22 cellular contexts compared by ENCODE assay signal in the genomic region with DNA sequence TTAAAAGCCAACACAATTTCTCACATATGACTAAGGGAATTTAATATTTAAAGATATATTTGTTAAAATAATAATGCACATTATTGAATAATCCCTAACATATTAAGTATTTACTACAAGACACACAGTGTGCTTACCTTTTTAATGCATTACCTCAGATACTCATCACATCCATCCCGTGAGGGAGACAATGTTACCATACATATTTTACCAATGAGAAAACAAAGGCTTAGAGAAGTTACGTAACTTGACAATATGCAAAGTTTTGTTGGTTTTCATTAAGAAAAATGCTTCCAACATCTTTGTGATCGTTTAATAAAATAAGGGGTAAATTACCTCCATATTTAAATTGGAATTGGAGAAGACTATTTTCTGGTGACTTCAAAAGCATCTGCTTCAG. TPM values are rescaled to one million over a fixed set of nuclear protein-coding genes. Genes with fewer than 3 reads are reported as not detected.
DNase-seq lines count a peak whose midpoint lies in the region; ATAC-seq and TF ChIP-seq lines count a peak whose summit lies in the region.
"Had no signal": no experiment of that assay in that cellular context is flagged by ENCODE, and none has a peak within 500 bp of the region (broad histone marks: within the 10 kb centered on the region; RNA-seq: fewer than 3 reads in every experiment).

No MANE protein-coding gene starts in this region.

- H3K4me3 ChIP-seq in left ventricle myocardium inferior = peak overlapping the region; percentile 78
- H3K4me3 ChIP-seq in breast epithelium = peak overlapping the region in 2 of 3 donors; percentile 23 to 91
- peak overlapping the region in 1 of 2 donors; percentile 79 for H3K4me3 ChIP-seq in left lung
- H3K4me3 ChIP-seq in thoracic aorta = peak overlapping the region; percentile 24
- no peak overlapping the region for H3K4me3 ChIP-seq in esophagus muscularis mucosa
- H3K4me3 ChIP-seq: body of pancreas, SJCRH30, smooth muscle cell had no signal

- no peak for TF ChIP-seq EP300 in esophagus muscularis mucosa (IDR thresholded peaks at IDR 0.05)

- peak overlapping the region; percentile 99 for H3K27ac ChIP-seq in left ventricle myocardium inferior (replicated peaks)
- H3K27ac ChIP-seq in breast epithelium = peak overlapping the region; percentile 64 to 73
- H3K27ac ChIP-seq in left lung = peak overlapping the region; percentile 99 to 100
- H3K27ac ChIP-seq in thoracic aorta = no peak overlapping the region
- no peak overlapping the region for H3K27ac ChIP-seq in esophagus muscularis mucosa (replicated peaks in 1 of 4)
- H3K27ac ChIP-seq: body of pancreas, HL-60, SJCRH30 had no signal

- H3K27me3 ChIP-seq in left ventricle myocardium inferior (ENCODE audit: low read depth) (no peaks in the 10 kb centered on the region), breast epithelium (no peaks in the 10 kb centered on the region), left lung (no peaks in the 10 kb centered on the region), thoracic aorta (replicated peaks; ENCODE audit: insufficient read depth) (no peaks in the 10 kb centered on the region), esophagus muscularis mucosa (no peaks in the 10 kb centered on the region)
- H3K27me3 ChIP-seq: body of pancreas, SJCRH30, vagina had no signal

- H3K4me1 ChIP-seq in left ventricle myocardium inferior (peaks cover 92% of the 10 kb centered on the region), breast epithelium (peaks cover 0 to 34% of the 10 kb centered on the region in 2 donors), left lung (peaks cover 45 to 83% of the 10 kb centered on the region in 2 donors), thoracic aorta (ENCODE audit: control insufficient read depth in 1 of 2, low read depth in 2 of 2) (peaks cover 72 to 82% of the 10 kb centered on the region in 2 donors), esophagus muscularis mucosa (peaks cover 61 to 87% (median 84%) of the 10 kb centered on the region in 4 donors)

- H3K36me3 ChIP-seq in left ventricle myocardium inferior (no peaks in the 10 kb centered on the region), breast epithelium (no peaks in the 10 kb centered on the region), left lung (peaks cover 0 to 7% of the 10 kb centered on the region in 2 donors), thoracic aorta (no peaks in the 10 kb centered on the region), esophagus muscularis mucosa (no peaks in the 10 kb centered on the region)
- H3K36me3 ChIP-seq: vagina had no signal

- no peaks in the 10 kb centered on the region for H3K9me3 ChIP-seq in left ventricle myocardium inferior (replicated peaks)
- H3K9me3 ChIP-seq in breast epithelium = no peaks in the 10 kb centered on the region
- no peaks in the 10 kb centered on the region for H3K9me3 ChIP-seq in left lung
- no peaks in the 10 kb centered on the region for H3K9me3 ChIP-seq in thoracic aorta
- no peaks in the 10 kb centered on the region for H3K9me3 ChIP-seq in esophagus muscularis mucosa
- H3K9me3 ChIP-seq: body of pancreas, SJCRH30, vagina had no signal

- TF ChIP-seq POLR2A in breast epithelium (IDR thresholded peaks at IDR 0.05) (no peak), esophagus muscularis mucosa (IDR thresholded peaks at IDR 0.05; ENCODE audit: low read depth) (no peak)

- DNase-seq in left ventricle myocardium inferior (no peak), Right ventricle myocardium superior (no peak), breast epithelium (ENCODE audit: low spot score in 2 of 2) (no peak), left lung (no peak), thoracic aorta (ENCODE audit: low spot score) (no peak), esophagus muscularis mucosa (ENCODE audit: extremely low spot score) (no peak), NK-92 (lab: John Stamatoyannopoulos, UW; ENCODE audit: unreplicated experiment) (no peak)
- DNase-seq: activated CD4-positive, alpha-beta T cell treated with anti-CD3 and anti-CD28 coated beads for 48 hours; body of pancreas; C1 segment of cervical spinal cord; cortex of kidney; kidney glomerular epithelial cell; midbrain; NCI-H82; SJCRH30; stimulated activated CD4-positive, alpha-beta T cell treated with anti-CD3 and anti-CD28 coated beads, Interleukin-4, amount 100 ng/mL, for 24 hours had no signal

- WGBS in esophagus muscularis mucosa = 86% methylated on average over 3 of the region's 3 CpGs

- intact Hi-C loops in left ventricle myocardium inferior (cut with micrococcal nuclease) = no loop called here
- intact Hi-C loops in Right ventricle myocardium superior (cut with DNase I) = no loop called here
- intact Hi-C loops in breast epithelium (cut with DNase I; ENCODE audit: low total_unique reads) = no loop called here
- intact Hi-C loops in left lung (cut with DNase I) = no loop called here
- intact Hi-C loops in esophagus muscularis mucosa (cut with DNase I) = no loop called here

- TF ChIP-seq CTCF in left ventricle myocardium inferior (IDR thresholded peaks at IDR 0.05; ENCODE audit: borderline replicate concordance) (no peak), breast epithelium (IDR thresholded peaks at IDR 0.05) (no peak), left lung (IDR thresholded peaks at IDR 0.05) (no peak), thoracic aorta (IDR thresholded peaks at IDR 0.05) (no peak), esophagus muscularis mucosa (IDR thresholded peaks at IDR 0.05) (no peak)

- ATAC-seq in Right ventricle myocardium superior (ENCODE audit: poor library complexity) = no peak
- ATAC-seq in left lung = no peak
- ATAC-seq in thoracic aorta (ENCODE audit: insufficient number of reproducible peaks, low FRiP score, low read depth) = no peak
- no peak for ATAC-seq in GM18867 (IDR thresholded peaks at IDR 0.05; ENCODE audit: unreplicated experiment)
- ATAC-seq: body of pancreas had no signal

RNA-seq across cellular contexts. Expression of gene IFNGR1, which starts 4.3 kb away (rescaled TPM):
- 97.6 TPM for total RNA-seq in left ventricle myocardium inferior
- 99.9 TPM for total RNA-seq in Right ventricle myocardium superior
- total RNA-seq in breast epithelium = 100 to 1,000 TPM; 126 to 207 (median 144) TPM
- 100 to 1,000 TPM; 131 to 171 TPM for total RNA-seq in left lung
- total RNA-seq in thoracic aorta = 100 to 1,000 TPM in 1 of 2 donors, 10 to 100 TPM in 1; 65.5 to 102 TPM
- 10 to 100 TPM; 52.8 to 95.9 (median 62.9) TPM for total RNA-seq in esophagus muscularis mucosa

RNA-seq across cellular contexts. Expression of gene IL22RA2, which starts 41.5 kb away (rescaled TPM):
- total RNA-seq in left ventricle myocardium inferior (not detected), Right ventricle myocardium superior (not detected), breast epithelium (under 1 TPM in 1 of 3 donors, not detected in 2; 0.15 TPM), left lung (not detected), thoracic aorta (not detected), esophagus muscularis mucosa (not detected)
- total RNA-seq: body of pancreas, frontal cortex, progenitor cell of endocrine pancreas, SJCRH30, smooth muscle cell, vagina had no signal

Comparison
In these comparisons a context has a peak if more than half of its experiments do, and no peak if none do; other contexts are left out.
1. H3K27ac ChIP-seq: peak in left ventricle myocardium inferior (single experiment), breast epithelium (2 of 2) and left lung (2 of 2); none in thoracic aorta (0 of 2) and esophagus muscularis mucosa (0 of 4).
2. H3K4me3 ChIP-seq: peak in left ventricle myocardium inferior (single experiment), breast epithelium (2 of 3) and thoracic aorta (single experiment); none in esophagus muscularis mucosa (0 of 4).